In the genomic region with DNA sequence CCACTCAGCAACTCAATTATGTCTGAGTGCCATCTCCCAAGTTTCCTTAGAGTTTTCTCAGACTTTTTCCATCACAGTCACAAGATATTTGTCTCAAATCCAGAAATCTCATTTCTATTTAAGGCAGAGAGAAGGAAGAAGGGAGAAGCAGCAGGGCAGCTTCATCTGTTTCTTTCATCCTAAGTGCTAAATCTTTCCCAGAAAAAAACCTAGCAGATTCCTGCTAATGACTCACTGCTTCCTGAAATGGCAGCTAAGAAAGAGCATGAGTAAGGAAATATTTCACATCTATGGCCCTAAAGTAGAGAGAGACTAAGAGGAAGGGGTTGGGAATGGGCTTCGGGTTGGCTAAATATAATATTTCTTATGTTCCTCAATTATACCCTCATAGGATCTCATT, we compare ENCODE assay signal across 24 cellular contexts.
DNase-seq lines count a peak whose midpoint lies in the region; FAIRE-seq and TF ChIP-seq lines count a peak whose summit lies in the region.
"Had no signal": no experiment of that assay in that cellular context is flagged by ENCODE, and none has a peak within 500 bp of the region (broad histone marks: within the 10 kb centered on the region; RNA-seq: fewer than 3 reads in every experiment).

No MANE protein-coding gene starts in this region.

- no peak overlapping the region for H2AK5ac ChIP-seq in trophoblast cell (ENCODE audit: low read length)

- H3K18ac ChIP-seq in trophoblast cell (ENCODE audit: low read length) = no peak overlapping the region

- H3K23ac ChIP-seq in trophoblast cell (ENCODE audit: low read length) = no peak overlapping the region

- H4K12ac ChIP-seq in trophoblast cell (ENCODE audit: low read depth, low read length) = no peak overlapping the region

- TF ChIP-seq POLR2A in GM12891 (IDR thresholded peaks at IDR 0.05; ENCODE audit: low read depth, low read length) = no peak
- TF ChIP-seq POLR2A in lower leg skin (IDR thresholded peaks at IDR 0.05) = no peak

- intact Hi-C loops in lower leg skin (cut with DNase I; ENCODE audit: low total_unique reads) = no loop called here

- H2BK5ac ChIP-seq in trophoblast cell (ENCODE audit: low read depth, low read length, poor library complexity) = no peak overlapping the region

- H3K14ac ChIP-seq in trophoblast cell (ENCODE audit: low read length) = no peak overlapping the region

- no peak overlapping the region for H2AFZ ChIP-seq in trophoblast cell (ENCODE audit: insufficient read depth, low read length, poor library complexity)

- no peak for DNase-seq in GM19239 (ENCODE audit: insufficient read length, low spot score)
- DNase-seq in astrocyte of the hippocampus (ENCODE audit: low read depth, low spot score) = peak; percentile 29
- DNase-seq in fibroblast of pulmonary artery (ENCODE audit: low read depth) = peak; percentile 65
- peak in 1 of 2 donors; percentile 28 for DNase-seq in trophoblast cell
- no peak for DNase-seq in effector memory CD4-positive, alpha-beta T cell
- no peak for DNase-seq in GM12891 (ENCODE audit: insufficient read length, low spot score)
- no peak for DNase-seq in activated naive CD4-positive, alpha-beta T cell treated with Interleukin-2 at 50 U/mL for 16 hours
- DNase-seq in lower leg skin (ENCODE audit: low spot score in 2 of 2) = no peak
- DNase-seq: activated CD8-positive, alpha-beta T cell treated with anti-CD3 and anti-CD28 coated beads for 36 hours; activated naive CD4-positive, alpha-beta T cell treated with anti-CD3 and anti-CD28 coated beads, Interleukin-2, amount 50 U/mL, for 16 hours; activated T-cell treated with anti-CD3 and anti-CD28 coated beads, Interleukin-2, amount 50 U/mL, for 24 hours; CD8-positive, alpha-beta T cell; DMS53; H9; NCI-H1048; NCI-H2081; NCI-H510A treated with DMSO at 0.1 percent for 48 hours; posterior cingulate gyrus; RPMI8226; stimulated activated naive CD8-positive, alpha-beta T cell treated with anti-CD3 and anti-CD28 coated beads, Interleukin-15, Interleukin-2, amounts not matched to agents 100 U/mL and 50 U/mL, for 24 hours; transverse colon had no signal

- H3K4ac ChIP-seq in trophoblast cell (ENCODE audit: low read depth, low read length) = no peak overlapping the region

- FAIRE-seq in GM19239 (lab: Jason Lieb, UNC) (peak; percentile 23), GM12891 (lab: Jason Lieb, UNC) (no peak)

- H3K4me3 ChIP-seq in fibroblast of pulmonary artery (replicated peaks; ENCODE audit: low read depth, low read length) = no peak overlapping the region
- H3K4me3 ChIP-seq in trophoblast cell (ENCODE audit: low read depth, low read length) = no peak overlapping the region
- H3K4me3 ChIP-seq in effector memory CD4-positive, alpha-beta T cell (ENCODE audit: insufficient read depth, low read depth, low read length, poor library complexity, severe bottlenecking) = no peak overlapping the region
- no peak overlapping the region for H3K4me3 ChIP-seq in lower leg skin (ENCODE audit: low read depth, poor library complexity, severe bottlenecking)
- H3K4me3 ChIP-seq: coronary artery, gastroesophageal sphincter, transverse colon had no signal

- H3K27ac ChIP-seq in trophoblast cell (ENCODE audit: low read depth, low read length) = peak overlapping the region; percentile 45
- no peak overlapping the region for H3K27ac ChIP-seq in effector memory CD4-positive, alpha-beta T cell (ENCODE audit: insufficient read depth, low read length, poor library complexity, severe bottlenecking)
- H3K27ac ChIP-seq: coronary artery, gastroesophageal sphincter, KMS-11, transverse colon had no signal

- H2BK120ac ChIP-seq in trophoblast cell (ENCODE audit: insufficient read depth, low read length, poor library complexity) = no peak overlapping the region

- no peaks in the 10 kb centered on the region for H3K36me3 ChIP-seq in trophoblast cell (ENCODE audit: control insufficient read depth in 1 of 2, insufficient read depth in 2 of 2, low read length in 2 of 2)
- no peaks in the 10 kb centered on the region for H3K36me3 ChIP-seq in effector memory CD4-positive, alpha-beta T cell (ENCODE audit: control insufficient read depth, insufficient read depth, low read length)
- H3K36me3 ChIP-seq: gastroesophageal sphincter, transverse colon had no signal

- no peak for TF ChIP-seq CTCF in fibroblast of pulmonary artery (IDR thresholded peaks at IDR 0.05; ENCODE audit: low read length, missing control alignments)
- TF ChIP-seq CTCF in lower leg skin (IDR thresholded peaks at IDR 0.05) = no peak

- no peaks in the 10 kb centered on the region for H3K27me3 ChIP-seq in trophoblast cell (ENCODE audit: insufficient read depth, low read length)
- no peaks in the 10 kb centered on the region for H3K27me3 ChIP-seq in effector memory CD4-positive, alpha-beta T cell (replicated peaks; ENCODE audit: control insufficient read depth, insufficient read depth, low read length, poor library complexity, severe bottlenecking)
- H3K27me3 ChIP-seq: gastroesophageal sphincter, transverse colon had no signal

- no peak overlapping the region for H2BK12ac ChIP-seq in trophoblast cell (ENCODE audit: low read length)

- H3K4me1 ChIP-seq in trophoblast cell (ENCODE audit: control insufficient read depth in 1 of 2, insufficient read depth in 2 of 2, low read length in 2 of 2) = no peaks in the 10 kb centered on the region
- no peaks in the 10 kb centered on the region for H3K4me1 ChIP-seq in effector memory CD4-positive, alpha-beta T cell (ENCODE audit: control insufficient read depth, insufficient read depth, low read length, poor library complexity, severe bottlenecking)
- H3K4me1 ChIP-seq: gastroesophageal sphincter, transverse colon had no signal

- no peaks in the 10 kb centered on the region for H3K9me3 ChIP-seq in trophoblast cell (ENCODE audit: insufficient read depth, low read depth, low read length)
- no peaks in the 10 kb centered on the region for H3K9me3 ChIP-seq in effector memory CD4-positive, alpha-beta T cell (ENCODE audit: control insufficient read depth, low read length)
- H3K9me3 ChIP-seq: transverse colon had no signal

- H4K8ac ChIP-seq in trophoblast cell (ENCODE audit: low read depth, low read length) = no peak overlapping the region

- no peaks in the 10 kb centered on the region for H3K79me1 ChIP-seq in trophoblast cell (ENCODE audit: low read length)

- H3K4me2 ChIP-seq in trophoblast cell (ENCODE audit: low read length) = no peak overlapping the region
- H3K4me2 ChIP-seq: KMS-11 had no signal

- H4K91ac ChIP-seq in trophoblast cell (ENCODE audit: low read depth, low read length) = no peak overlapping the region

- H3K79me2 ChIP-seq in trophoblast cell (ENCODE audit: control insufficient read depth, insufficient read depth, low read length, poor library complexity) = no peaks in the 10 kb centered on the region

- no CpG with 5 or more reads among the region's 1 CpG for WGBS in trophoblast cell (ENCODE audit: extremely low coverage, insufficient coverage, insufficient read length)
- 77 to 89% methylated on average over 1 of the region's 1 CpG for WGBS in lower leg skin, 2 donors

- no peak overlapping the region for H3K9ac ChIP-seq in trophoblast cell (ENCODE audit: low read length)
- H3K9ac ChIP-seq: KMS-11 had no signal

TF ChIP-seq in GM12891, 5 proteins besides CTCF, POLR2A, EP300 and RAD21:
- TF ChIP-seq PAX5 (IDR thresholded peaks at IDR 0.05; ENCODE audit: insufficient read depth, low read length, severe bottlenecking) (no peak), POLR2AphosphoS5 (IDR thresholded peaks at IDR 0.05; ENCODE audit: low read depth, low read length) (no peak), POU2F2 (IDR thresholded peaks at IDR 0.05; ENCODE audit: low read depth, low read length) (no peak), TAF1 (IDR thresholded peaks at IDR 0.05; ENCODE audit: low read depth, low read length) (no peak), SPI1 (IDR thresholded peaks at IDR 0.05; ENCODE audit: low read depth, low read length) (no peak)
TF ChIP-seq in GM12891: peak in this region for 0.

Comparison
In these comparisons a context has a peak if more than half of its experiments do, and no peak if none do; other contexts are left out.
1. DNase-seq: peak in astrocyte of the hippocampus (single experiment) and fibroblast of pulmonary artery (single experiment); none in GM19239 (single experiment), effector memory CD4-positive, alpha-beta T cell (0 of 3), GM12891 (single experiment), activated naive CD4-positive, alpha-beta T cell treated with Interleukin-2 at 50 U/mL for 16 hours (single experiment) and lower leg skin (0 of 2).